In genomic region chr1:83418558-83418957, GRCh38 we compare ENCODE assay signal across 18 cellular contexts.
DNase-seq lines count a peak whose midpoint lies in the region; ATAC-seq and TF ChIP-seq lines count a peak whose summit lies in the region.
"Had no signal": no experiment of that assay in that cellular context is flagged by ENCODE, and none has a peak within 500 bp of the region (broad histone marks: within the 10 kb centered on the region; RNA-seq: fewer than 3 reads in every experiment).

No MANE protein-coding gene starts in this region.

- intact Hi-C loops in colonic mucosa (cut with DNase I): no loop called here

- TF ChIP-seq CTCF in colonic mucosa (IDR thresholded peaks at IDR 0.05): no peak

- no peaks in the 10 kb centered on the region for H3K4me1 ChIP-seq in colonic mucosa
- H3K4me1 ChIP-seq: A549, Caco-2 had no signal

- no peaks in the 10 kb centered on the region for H3K36me3 Mint-ChIP-seq in activated naive CD8-positive, alpha-beta T cell
- H3K36me3 Mint-ChIP-seq in activated naive CD8-positive, alpha-beta T cell treated with anti-CD3 and anti-CD28 coated beads for 36 hours: no peaks in the 10 kb centered on the region

- no peak overlapping the region for H3K4me3 ChIP-seq in colonic mucosa
- H3K4me3 ChIP-seq: A549, GM23338 had no signal

- H3K4me3 Mint-ChIP-seq in activated naive CD8-positive, alpha-beta T cell: no peak overlapping the region
- no peak overlapping the region for H3K4me3 Mint-ChIP-seq in activated naive CD8-positive, alpha-beta T cell treated with anti-CD3 and anti-CD28 coated beads for 36 hours
- H3K4me3 Mint-ChIP-seq: CD4-positive, alpha-beta T cell; GM23338 had no signal

- H3K36me3 ChIP-seq in colonic mucosa: no peaks in the 10 kb centered on the region

- peak; percentile 33 to 41 for ATAC-seq in activated CD4-positive, CD25-positive, alpha-beta regulatory T cell treated with anti-CD3 and anti-CD28 coated beads, Interleukin-2, amount 50 U/mL, for 24 hours
- ATAC-seq: A549 had no signal

- H3K27ac ChIP-seq in colonic mucosa: no peak overlapping the region
- H3K27ac ChIP-seq: 22Rv1, A549, C4-2B had no signal

- H3K9me3 ChIP-seq in colonic mucosa: no peaks in the 10 kb centered on the region
- H3K9me3 ChIP-seq: A549, Caco-2 had no signal

- no peaks in the 10 kb centered on the region for H3K27me3 ChIP-seq in colonic mucosa

- no peak for DNase-seq in activated CD4-positive, CD25-positive, alpha-beta regulatory T cell (lab: John Stamatoyannopoulos, UW)
- DNase-seq in activated naive CD8-positive, alpha-beta T cell treated with anti-CD3 and anti-CD28 coated beads for 36 hours: no peak
- peak; percentile 1 for DNase-seq in kidney tubule cell (ENCODE audit: low spot score)
- no peak for DNase-seq in NCI-H2227 (lab: John Stamatoyannopoulos, UW; ENCODE audit: unreplicated experiment)
- DNase-seq in colonic mucosa: no peak
- DNase-seq: AML-193; Caco-2; CD4-positive, alpha-beta T cell; DMS153; DMS79; GDM1; HCEC 1CT had no signal

- peaks cover 14% of the 10 kb centered on the region for H3K4me1 Mint-ChIP-seq in activated naive CD8-positive, alpha-beta T cell (ENCODE audit: low read depth)
- H3K4me1 Mint-ChIP-seq in activated naive CD8-positive, alpha-beta T cell treated with anti-CD3 and anti-CD28 coated beads for 36 hours: peaks cover 6% of the 10 kb centered on the region

- H3K9me3 Mint-ChIP-seq in activated naive CD8-positive, alpha-beta T cell (ENCODE audit: low read depth): no peaks in the 10 kb centered on the region
- no peaks in the 10 kb centered on the region for H3K9me3 Mint-ChIP-seq in activated naive CD8-positive, alpha-beta T cell treated with anti-CD3 and anti-CD28 coated beads for 36 hours
- H3K9me3 Mint-ChIP-seq: CD4-positive, alpha-beta T cell; GM23338 had no signal

- H3K9ac ChIP-seq in colonic mucosa (ENCODE audit: low read depth in 2 of 2, low read length in 2 of 2): no peak overlapping the region

- H3K27me3 Mint-ChIP-seq in activated naive CD8-positive, alpha-beta T cell: no peaks in the 10 kb centered on the region
- H3K27me3 Mint-ChIP-seq in activated naive CD8-positive, alpha-beta T cell treated with anti-CD3 and anti-CD28 coated beads for 36 hours: no peaks in the 10 kb centered on the region
- H3K27me3 Mint-ChIP-seq: CD4-positive, alpha-beta T cell had no signal

- H3K27ac Mint-ChIP-seq in activated naive CD8-positive, alpha-beta T cell: peak overlapping the region; percentile 42
- H3K27ac Mint-ChIP-seq in activated naive CD8-positive, alpha-beta T cell treated with anti-CD3 and anti-CD28 coated beads for 36 hours: no peak overlapping the region
- H3K27ac Mint-ChIP-seq: CD4-positive, alpha-beta T cell; GM23338 had no signal
